In the genomic region with DNA sequence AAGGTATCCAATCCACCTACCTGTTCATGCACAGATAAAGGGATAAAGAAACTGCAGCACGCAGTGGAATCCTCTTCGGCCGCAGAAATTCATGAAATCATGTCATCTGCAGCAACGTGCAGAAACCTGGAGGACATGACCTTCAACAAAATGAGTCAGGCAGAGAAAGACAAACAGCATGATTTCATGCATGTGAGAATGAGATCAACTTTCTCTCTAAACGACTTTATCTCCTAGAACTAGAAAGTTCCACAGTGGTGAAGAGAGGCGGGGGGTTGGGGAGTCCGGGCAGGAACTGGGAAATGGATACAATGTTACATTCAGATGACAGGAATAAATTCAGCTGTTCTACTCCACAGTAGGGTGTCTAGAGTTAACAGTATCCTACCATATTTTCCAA, we compare ENCODE assay signal across 36 cellular contexts. TPM values are rescaled to one million over a fixed set of nuclear protein-coding genes. Genes with fewer than 3 reads are reported as not detected.
A peak's percentile ranks its signal among the peaks of the same experiment; 100 is the strongest.
DNase-seq lines count a peak whose midpoint lies in the region; ATAC-seq, FAIRE-seq and TF ChIP-seq lines count a peak whose summit lies in the region.
"Had no signal": no experiment of that assay in that cellular context is flagged by ENCODE, and none has a peak within 500 bp of the region (broad histone marks: within the 10 kb centered on the region; RNA-seq: fewer than 3 reads in every experiment).

No MANE protein-coding gene starts in this region.

- no peak for TF ChIP-seq POLR2A in K562 (conservative IDR thresholded peaks at IDR 0.05)

- no peaks in the 10 kb centered on the region for H3K9me3 ChIP-seq in K562 (replicated peaks; ENCODE audit: control insufficient read depth, insufficient read depth, low read depth, low read length)
- no peaks in the 10 kb centered on the region for H3K9me3 ChIP-seq in hepatocyte (ENCODE audit: low read depth)
- H3K9me3 ChIP-seq in MG63 = no peaks in the 10 kb centered on the region
- H3K9me3 ChIP-seq: A549, sigmoid colon, stomach, thyroid gland, uterus had no signal

- no peak overlapping the region for H3K4me3 Mint-ChIP-seq in activated CD4-positive, alpha-beta memory T cell treated with anti-CD3 and anti-CD28 coated beads for 36 hours
- H3K4me3 Mint-ChIP-seq in activated CD4-positive, alpha-beta memory T cell treated with anti-CD3 and anti-CD28 coated beads, Interleukin-2, amount 10 ng/mL, durations not matched to agents 7 days and 5 days = no peak overlapping the region
- no peak overlapping the region for H3K4me3 Mint-ChIP-seq in progenitor cell of endocrine pancreas (ENCODE audit: low read depth)
- H3K4me3 Mint-ChIP-seq: activated naive CD4-positive, alpha-beta T cell treated with anti-CD3 and anti-CD28 coated beads, Interleukin-2, amount 50 U/mL, for 24 hours; activated T-helper 1 cell treated with anti-CD3 and anti-CD28 coated beads, Interleukin-12 subunit alpha, Interleukin-12 subunit beta, Interleukin-2, Interleukin-4 antibody, amounts not matched to agents 30 ng/mL and 10 ng/mL and 1 ng/mL, durations not matched to agents 14 hours and 24 hours and 36 hours; CD4-positive, alpha-beta T cell; dendritic cell treated with granulocyte-macrophage colony-stimulating factor and Interleukin-4, amounts not matched to agents 40 ng/mL and 50 ng/mL, for 4 days had no signal

- peaks cover 67% of the 10 kb centered on the region for H3K36me3 Mint-ChIP-seq in activated CD4-positive, alpha-beta memory T cell treated with anti-CD3 and anti-CD28 coated beads for 36 hours
- peaks cover 84% of the 10 kb centered on the region for H3K36me3 Mint-ChIP-seq in activated CD4-positive, alpha-beta memory T cell treated with anti-CD3 and anti-CD28 coated beads, Interleukin-2, amount 10 ng/mL, durations not matched to agents 7 days and 5 days (ENCODE audit: low read depth)
- peaks cover 36% of the 10 kb centered on the region for H3K36me3 Mint-ChIP-seq in progenitor cell of endocrine pancreas (ENCODE audit: insufficient read depth)

- H2AFZ ChIP-seq in K562 (ENCODE audit: low read depth, low read length) (no peak overlapping the region), hepatocyte (no peak overlapping the region)

- no peak for ATAC-seq in K562
- ATAC-seq: A549, esophagus mucosa, foreskin keratinocyte, Panc1 had no signal

- H3K9me3 Mint-ChIP-seq in activated CD4-positive, alpha-beta memory T cell treated with anti-CD3 and anti-CD28 coated beads for 36 hours = peaks cover 4% of the 10 kb centered on the region
- H3K9me3 Mint-ChIP-seq in activated CD4-positive, alpha-beta memory T cell treated with anti-CD3 and anti-CD28 coated beads, Interleukin-2, amount 10 ng/mL, durations not matched to agents 7 days and 5 days = no peaks in the 10 kb centered on the region
- no peaks in the 10 kb centered on the region for H3K9me3 Mint-ChIP-seq in progenitor cell of endocrine pancreas (ENCODE audit: low read depth)
- H3K9me3 Mint-ChIP-seq: activated naive CD4-positive, alpha-beta T cell treated with anti-CD3 and anti-CD28 coated beads, Interleukin-2, amount 50 U/mL, for 24 hours; activated T-helper 1 cell treated with anti-CD3 and anti-CD28 coated beads, Interleukin-12 subunit alpha, Interleukin-12 subunit beta, Interleukin-2, Interleukin-4 antibody, amounts not matched to agents 30 ng/mL and 10 ng/mL and 1 ng/mL, durations not matched to agents 14 hours and 24 hours and 36 hours; dendritic cell treated with granulocyte-macrophage colony-stimulating factor and Interleukin-4, amounts not matched to agents 40 ng/mL and 50 ng/mL, for 4 days had no signal

- H3K9ac ChIP-seq in K562 (ENCODE audit: insufficient read depth in 1 of 2, low read depth in 2 of 2, low read length in 2 of 2) = no peak overlapping the region
- H3K9ac ChIP-seq: KMS-11 had no signal

- TF ChIP-seq CTCF in K562 (IDR thresholded peaks at IDR 0.05 in 2 of 3, conservative IDR thresholded peaks at IDR 0.05 in 1 of 3; ENCODE audit: insufficient read depth in 2 of 3, low read depth in 1 of 3, low read length in 3 of 3) = no peak
- TF ChIP-seq CTCF in hepatocyte (IDR thresholded peaks at IDR 0.05; ENCODE audit: poor library complexity) = no peak
- TF ChIP-seq CTCF in progenitor cell of endocrine pancreas (IDR thresholded peaks at IDR 0.05; ENCODE audit: unreplicated experiment) = no peak

- TF ChIP-seq EP300 in K562 (IDR thresholded peaks at IDR 0.05; ENCODE audit: low read length) = no peak

- H3K4me1 ChIP-seq in K562 (replicated peaks in 1 of 2; ENCODE audit: control insufficient read depth in 2 of 2, insufficient read depth in 2 of 2, low read length in 2 of 2) = no peaks in the 10 kb centered on the region; a peak in 1 of 5 replicates
- H3K4me1 ChIP-seq in hepatocyte (ENCODE audit: insufficient read depth) = peaks cover 7% of the 10 kb centered on the region
- H3K4me1 ChIP-seq: foreskin keratinocyte, sigmoid colon, thyroid gland, uterus had no signal

- H3K27me3 Mint-ChIP-seq in activated CD4-positive, alpha-beta memory T cell treated with anti-CD3 and anti-CD28 coated beads for 36 hours = no peaks in the 10 kb centered on the region
- H3K27me3 Mint-ChIP-seq in activated CD4-positive, alpha-beta memory T cell treated with anti-CD3 and anti-CD28 coated beads, Interleukin-2, amount 10 ng/mL, durations not matched to agents 7 days and 5 days = no peaks in the 10 kb centered on the region
- no peaks in the 10 kb centered on the region for H3K27me3 Mint-ChIP-seq in progenitor cell of endocrine pancreas
- H3K27me3 Mint-ChIP-seq: activated naive CD4-positive, alpha-beta T cell treated with anti-CD3 and anti-CD28 coated beads, Interleukin-2, amount 50 U/mL, for 24 hours; CD4-positive, alpha-beta T cell; dendritic cell treated with granulocyte-macrophage colony-stimulating factor and Interleukin-4, amounts not matched to agents 40 ng/mL and 50 ng/mL, for 4 days had no signal

- BruUV-seq in K562 (replicated peaks; lab: Mats Ljungman, UMichigan) = no TSS peak

- H3K9me2 ChIP-seq in hepatocyte (replicated peaks; ENCODE audit: insufficient read depth) = no peaks in the 10 kb centered on the region

- H3K4me1 Mint-ChIP-seq in activated CD4-positive, alpha-beta memory T cell treated with anti-CD3 and anti-CD28 coated beads for 36 hours (ENCODE audit: low read depth) = peaks cover 73% of the 10 kb centered on the region
- H3K4me1 Mint-ChIP-seq in activated CD4-positive, alpha-beta memory T cell treated with anti-CD3 and anti-CD28 coated beads, Interleukin-2, amount 10 ng/mL, durations not matched to agents 7 days and 5 days = peaks cover 75% of the 10 kb centered on the region
- H3K4me1 Mint-ChIP-seq in progenitor cell of endocrine pancreas (ENCODE audit: low read depth) = peaks cover 3% of the 10 kb centered on the region

- WGBS in K562 (ENCODE audit: insufficient coverage, low coverage, missing lambda C conversion rate) = 55% methylated on average over 7 of the region's 7 CpGs
- WGBS in hepatocyte (ENCODE audit: low lambda C conversion rate, missing lambda C conversion rate) = 73% methylated on average over 7 of the region's 7 CpGs

- peak; percentile 33 for DNase-seq in activated CD4-positive, alpha-beta memory T cell treated with anti-CD3 and anti-CD28 coated beads for 36 hours
- DNase-seq in activated CD4-positive, alpha-beta memory T cell treated with anti-CD3 and anti-CD28 coated beads, Interleukin-2, amount 10 ng/mL, durations not matched to agents 7 days and 5 days = no peak
- DNase-seq in K562 (ENCODE audit: extremely low read depth in 1 of 4, low spot score in 3 of 4) (no peak), hepatocyte (ENCODE audit: low spot score) (peak; percentile 45), progenitor cell of endocrine pancreas (ENCODE audit: low spot score, unreplicated experiment) (no peak), NCI-H526 treated with DMSO at 0.1 percent for 48 hours (lab: John Stamatoyannopoulos, UW) (no peak), MG63 (no peak), NOMO-1 (lab: John Stamatoyannopoulos, UW; ENCODE audit: unreplicated experiment in 2 of 2) (no peak)
- DNase-seq: activated CD4-positive, alpha-beta T cell treated with anti-CD3 and anti-CD28 coated beads for 4 hours; AML-193; anterior cingulate cortex; CD4-positive, alpha-beta T cell; central memory CD4-positive, alpha-beta T cell; foreskin keratinocyte; head of caudate nucleus; kidney; NCI-H2029 treated with DMSO at 0.1 percent for 48 hours; NCI-H226; NCI-H69; SHP77; sigmoid colon; stimulated activated CD4-positive, alpha-beta T cell treated with anti-CD3 and anti-CD28 coated beads, Interleukin-4, amount 100 ng/mL, for 1 hour; stomach; T-helper 9 cell; thyroid gland; uterus had no signal

- H3K27me3 ChIP-seq in K562 (ENCODE audit: control insufficient read depth in 2 of 2, insufficient read depth in 2 of 2, low read length in 2 of 2) (no peaks in the 10 kb centered on the region), hepatocyte (no peaks in the 10 kb centered on the region), MG63 (no peaks in the 10 kb centered on the region)
- H3K27me3 ChIP-seq: foreskin keratinocyte, sigmoid colon, stomach, thyroid gland, uterus had no signal

- TF ChIP-seq RAD21 in K562 (CRISPR knock-in tag; conservative IDR thresholded peaks at IDR 0.05 in 1 of 2, IDR thresholded peaks at IDR 0.05 in 1 of 2) = no peak

- peaks cover 75% of the 10 kb centered on the region for H3K36me3 ChIP-seq in K562 (ENCODE audit: control insufficient read depth, insufficient read depth, low read length)
- no peaks in the 10 kb centered on the region for H3K36me3 ChIP-seq in hepatocyte (replicated peaks; ENCODE audit: insufficient read depth, low read depth)
- H3K36me3 ChIP-seq in MG63 = peaks cover 17% of the 10 kb centered on the region
- H3K36me3 ChIP-seq: uterus had no signal

- no peak overlapping the region for H3K27ac Mint-ChIP-seq in activated CD4-positive, alpha-beta memory T cell treated with anti-CD3 and anti-CD28 coated beads for 36 hours
- H3K27ac Mint-ChIP-seq in activated CD4-positive, alpha-beta memory T cell treated with anti-CD3 and anti-CD28 coated beads, Interleukin-2, amount 10 ng/mL, durations not matched to agents 7 days and 5 days = no peak overlapping the region
- peak overlapping the region; percentile 30 for H3K27ac Mint-ChIP-seq in progenitor cell of endocrine pancreas
- H3K27ac Mint-ChIP-seq: activated T-helper 1 cell treated with anti-CD3 and anti-CD28 coated beads, Interleukin-12 subunit alpha, Interleukin-12 subunit beta, Interleukin-2, Interleukin-4 antibody, amounts not matched to agents 30 ng/mL and 10 ng/mL and 1 ng/mL, durations not matched to agents 14 hours and 24 hours and 36 hours; dendritic cell treated with granulocyte-macrophage colony-stimulating factor and Interleukin-4, amounts not matched to agents 40 ng/mL and 50 ng/mL, for 4 days had no signal

- H3K4me3 ChIP-seq in K562 = no peak overlapping the region
- no peak overlapping the region for H3K4me3 ChIP-seq in hepatocyte
- no peak overlapping the region for H3K4me3 ChIP-seq in MG63
- H3K4me3 ChIP-seq: A549, sigmoid colon, stomach, thyroid gland, uterus had no signal

- CTCF ChIA-PET in activated CD4-positive, alpha-beta memory T cell treated with anti-CD3 and anti-CD28 coated beads for 36 hours (lab: Charles Lee) = no interaction called here
- CTCF ChIA-PET in activated CD4-positive, alpha-beta memory T cell treated with anti-CD3 and anti-CD28 coated beads, Interleukin-2, amount 10 ng/mL, durations not matched to agents 7 days and 5 days (lab: Charles Lee) = no interaction called here
- CTCF ChIA-PET in K562 (lab: Yijun Ruan, JAX; ENCODE audit: low intra/inter-chr PET ratio) = no interaction called here

- intact Hi-C loops in activated CD4-positive, alpha-beta memory T cell treated with anti-CD3 and anti-CD28 coated beads for 36 hours (cut with micrococcal nuclease) = loop anchor here (10.0 kb wide), 3 partner anchors 64 to 686 kb away; partner anchors contain the start of genes C22orf15 and CHCHD10
- intact Hi-C loops in K562 (cut with micrococcal nuclease) = no loop called here

- H3K79me2 ChIP-seq in K562 (ENCODE audit: control insufficient read depth, insufficient read depth, low read length) (peaks cover 27% of the 10 kb centered on the region), hepatocyte (peaks cover 28% of the 10 kb centered on the region)

- FAIRE-seq in K562 (lab: Jason Lieb, UNC) = no peak
- FAIRE-seq: A549, HTR-8/SVneo, kidney had no signal

- in situ Hi-C loops in K562 (cut with MboI) = no loop called here

- no peak overlapping the region for H3K4me2 ChIP-seq in K562 (ENCODE audit: insufficient read depth, low read length)
- H3K4me2 ChIP-seq in hepatocyte = no peak overlapping the region
- H3K4me2 ChIP-seq: A549, KMS-11 had no signal

- H4K20me1 ChIP-seq in K562 (replicated peaks; ENCODE audit: control insufficient read depth, insufficient read depth, low read length) = no peaks in the 10 kb centered on the region
- no peaks in the 10 kb centered on the region for H4K20me1 ChIP-seq in hepatocyte (ENCODE audit: insufficient read depth, poor library complexity, severe bottlenecking)

- H3K27ac ChIP-seq in K562 (ENCODE audit: extremely low read depth, low read depth, low read length) (no peak overlapping the region), hepatocyte (peak overlapping the region; percentile 87)
- H3K27ac ChIP-seq: A549, foreskin keratinocyte, KMS-11, sigmoid colon, stomach, thyroid gland, uterus had no signal

- no peaks in the 10 kb centered on the region for H3K9me1 ChIP-seq in K562 (ENCODE audit: control insufficient read depth, insufficient read depth, low read length)

- POLR2A ChIA-PET in activated CD4-positive, alpha-beta memory T cell treated with anti-CD3 and anti-CD28 coated beads for 36 hours (lab: Charles Lee) = no interaction called here
- POLR2A ChIA-PET in activated CD4-positive, alpha-beta memory T cell treated with anti-CD3 and anti-CD28 coated beads, Interleukin-2, amount 10 ng/mL, durations not matched to agents 7 days and 5 days (lab: Charles Lee) = no interaction called here
- POLR2A ChIA-PET in K562 (lab: Yijun Ruan, JAX) = no interaction called here

RNA-seq across cellular contexts. Expression of gene RGL4, which starts 9.9 kb away (rescaled TPM):
- 1 to 10 TPM; 7.7 to 9.1 TPM for total RNA-seq in activated CD4-positive, alpha-beta memory T cell treated with anti-CD3 and anti-CD28 coated beads for 36 hours
- 10 to 100 TPM; 26.9 to 28.8 TPM for total RNA-seq in activated CD4-positive, alpha-beta memory T cell treated with anti-CD3 and anti-CD28 coated beads, Interleukin-2, amount 10 ng/mL, durations not matched to agents 7 days and 5 days
- 0.14 TPM in 1 of 2 replicates, not detected in the other for total RNA-seq in K562 (2011; cell fraction: chromatin; rRNA removed; ENCODE audit: low replicate concordance)
- total RNA-seq in K562 (2011; cell fraction: nucleolus; rRNA removed) = not detected in 2 replicates
- not detected in 2 replicates for total RNA-seq in K562 (2011; cell fraction: nucleoplasm; rRNA removed)
- total RNA-seq in K562 (2014; rRNA removed) (not detected in 2 replicates), K562 (2014; rRNA removed; fragmentation: Illumina TruSeq; extraction: Trizol) (not detected in 2 replicates), K562 (2015; rRNA removed; fragmentation: Illumina TruSeq; extraction: Trizol) (not detected in 2 replicates), K562 (2021) (not detected in 2 replicates), hepatocyte (not detected in 2 replicates), progenitor cell of endocrine pancreas (0.07 TPM in 1 of 2 replicates, not detected in the other)
- polyA plus RNA-seq in K562 (2011; rRNA removed) (not detected in 2 replicates), K562 (2014; fragmentation: Illumina TruSeq; extraction: Trizol) (not detected in 2 replicates), K562 (2014; fragmentation: Nextera tagmentation; extraction: Ambion mirVana) (not detected), K562 (2014; rRNA removed) (not detected in 2 replicates), hepatocyte (0.61 and 0.68 TPM in 2 replicates)
- not detected in 2 replicates for polyA plus RNA-seq in K562 (2011; cell fraction: cytosol; rRNA removed)
- polyA plus RNA-seq in K562 (2011; cell fraction: nucleus; rRNA removed) = not detected in 2 replicates
- polyA plus RNA-seq in K562 (2012) = 0.10 and 0.13 TPM in 2 replicates
- polyA minus RNA-seq in K562 (2011; rRNA and poly(A)+ RNA removed) = not detected in 2 replicates
- not detected in 2 replicates for polyA minus RNA-seq in K562 (2011; cell fraction: cytosol; rRNA and poly(A)+ RNA removed)
- not detected in 2 replicates for polyA minus RNA-seq in K562 (2011; cell fraction: nucleus; rRNA and poly(A)+ RNA removed)
- total RNA-seq in MG63 (2014; rRNA removed; shearing (Covaris generic); ENCODE audit: low replicate concordance) = not detected in 2 replicates
- total RNA-seq: esophagus mucosa, foreskin keratinocyte, H4, pulmonary artery endothelial cell, sigmoid colon had no signal
- polyA plus RNA-seq: A549, foreskin keratinocyte had no signal

RNA-seq across cellular contexts. Expression of gene ZNF70, which starts 50.2 kb away (rescaled TPM):
- total RNA-seq in activated CD4-positive, alpha-beta memory T cell treated with anti-CD3 and anti-CD28 coated beads for 36 hours = 1 to 10 TPM; 1.2 to 1.3 TPM
- 1 to 10 TPM; 1.6 to 1.8 TPM for total RNA-seq in activated CD4-positive, alpha-beta memory T cell treated with anti-CD3 and anti-CD28 coated beads, Interleukin-2, amount 10 ng/mL, durations not matched to agents 7 days and 5 days
- 8.5 and 13.1 TPM in 2 replicates for total RNA-seq in K562 (2011; cell fraction: chromatin; rRNA removed; ENCODE audit: low replicate concordance)
- 4.9 and 5.3 TPM in 2 replicates for total RNA-seq in K562 (2011; cell fraction: nucleolus; rRNA removed)
- total RNA-seq in K562 (2011; cell fraction: nucleoplasm; rRNA removed) = 8.3 and 11.4 TPM in 2 replicates
- total RNA-seq in K562 (2014; rRNA removed) (1.4 and 1.8 TPM in 2 replicates), K562 (2014; rRNA removed; fragmentation: Illumina TruSeq; extraction: Trizol) (2.3 TPM in 2 replicates), K562 (2015; rRNA removed; fragmentation: Illumina TruSeq; extraction: Trizol) (2.4 and 2.5 TPM in 2 replicates), K562 (2021) (3.2 and 3.3 TPM in 2 replicates), hepatocyte (4.6 and 5.2 TPM in 2 replicates), progenitor cell of endocrine pancreas (8.9 and 9.8 TPM in 2 replicates)
- polyA plus RNA-seq in K562 (2011; rRNA removed) (0.57 and 0.58 TPM in 2 replicates), K562 (2014; fragmentation: Illumina TruSeq; extraction: Trizol) (1.3 and 1.5 TPM in 2 replicates), K562 (2014; fragmentation: Nextera tagmentation; extraction: Ambion mirVana) (under 1 TPM; 0.14 to 0.18 TPM), K562 (2014; rRNA removed) (1.1 and 1.3 TPM in 2 replicates), hepatocyte (1.3 and 2.3 TPM in 2 replicates)
- polyA plus RNA-seq in K562 (2011; cell fraction: cytosol; rRNA removed) = 0.72 and 0.84 TPM in 2 replicates
- polyA plus RNA-seq in K562 (2011; cell fraction: nucleus; rRNA removed) = 2.0 and 2.6 TPM in 2 replicates
- polyA plus RNA-seq in K562 (2012) = 0.99 and 1.2 TPM in 2 replicates
- polyA minus RNA-seq in K562 (2011; rRNA and poly(A)+ RNA removed) = 1.2 and 1.5 TPM in 2 replicates
- 1.5 and 1.7 TPM in 2 replicates for polyA minus RNA-seq in K562 (2011; cell fraction: cytosol; rRNA and poly(A)+ RNA removed)
- polyA minus RNA-seq in K562 (2011; cell fraction: nucleus; rRNA and poly(A)+ RNA removed) = 1.3 and 2.1 TPM in 2 replicates
- total RNA-seq in MG63 (2014; rRNA removed; shearing (Covaris generic); ENCODE audit: low replicate concordance) = 2.4 and 3.9 TPM in 2 replicates

RNA-seq across cellular contexts. Expression of gene VPREB3, which starts 53.5 kb away (rescaled TPM):
- not detected for total RNA-seq in activated CD4-positive, alpha-beta memory T cell treated with anti-CD3 and anti-CD28 coated beads for 36 hours
- total RNA-seq in activated CD4-positive, alpha-beta memory T cell treated with anti-CD3 and anti-CD28 coated beads, Interleukin-2, amount 10 ng/mL, durations not matched to agents 7 days and 5 days = not detected
- total RNA-seq in K562 (2011; cell fraction: chromatin; rRNA removed; ENCODE audit: low replicate concordance) = not detected in 2 replicates
- not detected in 2 replicates for total RNA-seq in K562 (2011; cell fraction: nucleolus; rRNA removed)
- not detected in 2 replicates for total RNA-seq in K562 (2011; cell fraction: nucleoplasm; rRNA removed)
- total RNA-seq in K562 (2014; rRNA removed) (not detected in 2 replicates), K562 (2014; rRNA removed; fragmentation: Illumina TruSeq; extraction: Trizol) (not detected in 2 replicates), K562 (2015; rRNA removed; fragmentation: Illumina TruSeq; extraction: Trizol) (not detected in 2 replicates), K562 (2021) (0.71 TPM in 1 of 2 replicates, not detected in the other), hepatocyte (not detected in 2 replicates), progenitor cell of endocrine pancreas (not detected in 2 replicates)
- polyA plus RNA-seq in K562 (2011; rRNA removed) (0.20 TPM in 1 of 2 replicates, not detected in the other), K562 (2014; fragmentation: Illumina TruSeq; extraction: Trizol) (not detected in 2 replicates), K562 (2014; fragmentation: Nextera tagmentation; extraction: Ambion mirVana) (under 1 TPM in 1 of 2 experiments, not detected in 1; 0.14 TPM), K562 (2014; rRNA removed) (not detected in 2 replicates), hepatocyte (not detected in 2 replicates)
- not detected in 2 replicates for polyA plus RNA-seq in K562 (2011; cell fraction: cytosol; rRNA removed)
- 0.41 TPM in 1 of 2 replicates, not detected in the other for polyA plus RNA-seq in K562 (2011; cell fraction: nucleus; rRNA removed)
- 0.14 and 0.50 TPM in 2 replicates for polyA plus RNA-seq in K562 (2012)
- not detected in 2 replicates for polyA minus RNA-seq in K562 (2011; rRNA and poly(A)+ RNA removed)
- polyA minus RNA-seq in K562 (2011; cell fraction: cytosol; rRNA and poly(A)+ RNA removed) = not detected in 2 replicates
- not detected in 2 replicates for polyA minus RNA-seq in K562 (2011; cell fraction: nucleus; rRNA and poly(A)+ RNA removed)
- total RNA-seq in MG63 (2014; rRNA removed; shearing (Covaris generic); ENCODE audit: low replicate concordance) = not detected in 2 replicates
- total RNA-seq: activated T-helper 1 cell treated with anti-CD3 and anti-CD28 coated beads, Interleukin-12 subunit alpha, Interleukin-12 subunit beta, Interleukin-2, Interleukin-4 antibody, amounts not matched to agents 30 ng/mL and 10 ng/mL and 1 ng/mL, durations not matched to agents 14 hours and 24 hours and 36 hours; CD4-positive, alpha-beta T cell; foreskin keratinocyte; H4; pulmonary artery endothelial cell; sigmoid colon; stomach; thyroid gland; uterus had no signal
- polyA plus RNA-seq: foreskin keratinocyte had no signal

Comparison
In these comparisons a context has a peak if more than half of its experiments do, and no peak if none do; other contexts are left out.
1. DNase-seq: peak in activated CD4-positive, alpha-beta memory T cell treated with anti-CD3 and anti-CD28 coated beads for 36 hours (single experiment) and hepatocyte (single experiment); none in activated CD4-positive, alpha-beta memory T cell treated with anti-CD3 and anti-CD28 coated beads, Interleukin-2, amount 10 ng/mL, durations not matched to agents 7 days and 5 days (single experiment), K562 (0 of 4), progenitor cell of endocrine pancreas (single experiment), NCI-H526 treated with DMSO at 0.1 percent for 48 hours (single experiment), MG63 (single experiment) and NOMO-1 (0 of 2).